9 cellular contexts compared by ENCODE assay signal in the genomic region with DNA sequence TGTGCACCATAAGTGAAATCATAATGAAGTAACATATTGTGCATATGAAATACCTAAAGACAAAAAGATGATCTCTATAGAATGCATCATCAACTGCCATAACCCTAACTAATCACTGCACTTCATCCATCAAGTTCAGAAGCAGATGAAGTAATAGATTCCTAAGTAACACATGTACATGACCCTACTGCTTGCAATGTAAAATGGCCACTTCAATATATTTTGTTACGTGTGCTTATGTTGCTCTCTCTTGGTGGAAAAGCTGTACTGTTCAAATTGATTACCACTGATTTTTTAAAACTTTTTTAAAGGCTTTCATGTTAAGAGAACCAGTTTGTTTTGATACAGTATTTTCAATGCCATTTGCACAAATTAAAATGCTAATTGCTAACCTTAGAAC.
DNase-seq lines count a peak whose midpoint lies in the region; ATAC-seq, FAIRE-seq and TF ChIP-seq lines count a peak whose summit lies in the region.
"Had no signal": no experiment of that assay in that cellular context is flagged by ENCODE, and none has a peak within 500 bp of the region (broad histone marks: within the 10 kb centered on the region; RNA-seq: fewer than 3 reads in every experiment).

No MANE protein-coding gene starts in this region.

- TF ChIP-seq CTCF in dorsolateral prefrontal cortex (IDR thresholded peaks at IDR 0.05 in 54 of 56, conservative IDR thresholded peaks at IDR 0.05 in 2 of 56; ENCODE audit: low read depth in 1 of 56, partially characterized antibody in 56 of 56): peak in 54 of 56 donors; percentile 37 to 80 (median 55)
- peak; percentile 69 for TF ChIP-seq CTCF in progenitor cell of endocrine pancreas (IDR thresholded peaks at IDR 0.05; ENCODE audit: unreplicated experiment)
- no peak for TF ChIP-seq CTCF in CD14-positive monocyte (IDR thresholded peaks at IDR 0.05)
- no peak for TF ChIP-seq CTCF in lower leg skin (IDR thresholded peaks at IDR 0.05)

- no peaks in the 10 kb centered on the region for H3K9me3 Mint-ChIP-seq in progenitor cell of endocrine pancreas (ENCODE audit: low read depth)
- no peaks in the 10 kb centered on the region for H3K9me3 Mint-ChIP-seq in CD14-positive monocyte
- H3K9me3 Mint-ChIP-seq: activated T-helper 1 cell treated with anti-CD3 and anti-CD28 coated beads, Interleukin-12 subunit alpha, Interleukin-12 subunit beta, Interleukin-2, Interleukin-4 antibody, amounts not matched to agents 30 ng/mL and 10 ng/mL and 1 ng/mL, durations not matched to agents 14 hours and 24 hours and 36 hours had no signal

- TF ChIP-seq POLR2A in GM12891 (IDR thresholded peaks at IDR 0.05; ENCODE audit: low read depth, low read length) (no peak), lower leg skin (IDR thresholded peaks at IDR 0.05) (no peak)

- WGBS in lower leg skin, 2 donors: 59 to 63% methylated on average over 1 of the region's 1 CpG

- H3K4me3 Mint-ChIP-seq in progenitor cell of endocrine pancreas (ENCODE audit: low read depth) (no peak overlapping the region), CD14-positive monocyte (no peak overlapping the region)
- H3K4me3 Mint-ChIP-seq: activated T-helper 1 cell treated with anti-CD3 and anti-CD28 coated beads, Interleukin-12 subunit alpha, Interleukin-12 subunit beta, Interleukin-2, Interleukin-4 antibody, amounts not matched to agents 30 ng/mL and 10 ng/mL and 1 ng/mL, durations not matched to agents 14 hours and 24 hours and 36 hours had no signal

- no peak for ATAC-seq in GM19324 (IDR thresholded peaks at IDR 0.05; ENCODE audit: low FRiP score, unreplicated experiment)

- peak; percentile 50 for FAIRE-seq in GM12891 (lab: Jason Lieb, UNC)

- intact Hi-C loops in dorsolateral prefrontal cortex (cut with DNase I): loop anchor here in 1 of 2 donors (10.0 kb wide), 1 partner anchor 1082 kb away; no protein-coding TSS in a partner anchor
- intact Hi-C loops in CD14-positive monocyte (cut with micrococcal nuclease): no loop called here
- intact Hi-C loops in lower leg skin (cut with DNase I; ENCODE audit: low total_unique reads): no loop called here

- in situ Hi-C loops in KBM-7 (cut with MboI; ENCODE audit: low pct_unique_long_range_greater_than_20kb, low sequenced_read_pairs): no loop called here

- H3K4me1 Mint-ChIP-seq in progenitor cell of endocrine pancreas (ENCODE audit: low read depth) (peaks cover 2% of the 10 kb centered on the region), CD14-positive monocyte (peaks cover 7% of the 10 kb centered on the region)

- H3K4me3 ChIP-seq in dorsolateral prefrontal cortex: peak overlapping the region in 6 of 59 donors; percentile 4 to 45 (median 20)
- no peak overlapping the region for H3K4me3 ChIP-seq in lower leg skin (ENCODE audit: low read depth, poor library complexity, severe bottlenecking)

- H3K36me3 Mint-ChIP-seq in progenitor cell of endocrine pancreas (ENCODE audit: insufficient read depth) (no peaks in the 10 kb centered on the region), CD14-positive monocyte (no peaks in the 10 kb centered on the region)

- no peak overlapping the region for H3K27ac ChIP-seq in dorsolateral prefrontal cortex

- H3K27me3 Mint-ChIP-seq in progenitor cell of endocrine pancreas: peaks cover 6% of the 10 kb centered on the region
- H3K27me3 Mint-ChIP-seq in CD14-positive monocyte (ENCODE audit: low read depth in 3 of 3): peaks cover 2 to 7% (median 6%) of the 10 kb centered on the region in 3 donors

- no peak overlapping the region for H3K27ac Mint-ChIP-seq in progenitor cell of endocrine pancreas
- H3K27ac Mint-ChIP-seq in CD14-positive monocyte: no peak overlapping the region
- H3K27ac Mint-ChIP-seq: activated T-helper 1 cell treated with anti-CD3 and anti-CD28 coated beads, Interleukin-12 subunit alpha, Interleukin-12 subunit beta, Interleukin-2, Interleukin-4 antibody, amounts not matched to agents 30 ng/mL and 10 ng/mL and 1 ng/mL, durations not matched to agents 14 hours and 24 hours and 36 hours had no signal

- H3K27me3 ChIP-seq in dorsolateral prefrontal cortex: peaks cover 0 to 3% (median 0%) of the 10 kb centered on the region in 45 donors

- no peak for DNase-seq in GM12891 (ENCODE audit: insufficient read length, low spot score)
- DNase-seq in NCI-H2227 treated with DMSO at 0.1 percent for 48 hours (lab: John Stamatoyannopoulos, UW): peak; percentile 28
- DNase-seq in dorsolateral prefrontal cortex: no peak
- DNase-seq in progenitor cell of endocrine pancreas (ENCODE audit: low spot score, unreplicated experiment): no peak
- DNase-seq in KBM-7: no peak
- no peak for DNase-seq in CD14-positive monocyte (ENCODE audit: low spot score)
- DNase-seq in lower leg skin (ENCODE audit: low spot score in 2 of 2): no peak

TF ChIP-seq in GM12891, 5 proteins besides CTCF, POLR2A, EP300 and RAD21:
- TF ChIP-seq TAF1 (IDR thresholded peaks at IDR 0.05; ENCODE audit: low read depth, low read length) (no peak), SPI1 (IDR thresholded peaks at IDR 0.05; ENCODE audit: low read depth, low read length) (no peak), POLR2AphosphoS5 (IDR thresholded peaks at IDR 0.05; ENCODE audit: low read depth, low read length) (no peak), PAX5 (IDR thresholded peaks at IDR 0.05; ENCODE audit: insufficient read depth, low read length, severe bottlenecking) (no peak), POU2F2 (IDR thresholded peaks at IDR 0.05; ENCODE audit: low read depth, low read length) (no peak)

Comparison
In these comparisons a context has a peak if more than half of its experiments do, and no peak if none do; other contexts are left out.
1. CTCF ChIP-seq: peak in dorsolateral prefrontal cortex (54 of 56) and progenitor cell of endocrine pancreas (single experiment); none in CD14-positive monocyte (single experiment) and lower leg skin (0 of 3).